In the genomic region with DNA sequence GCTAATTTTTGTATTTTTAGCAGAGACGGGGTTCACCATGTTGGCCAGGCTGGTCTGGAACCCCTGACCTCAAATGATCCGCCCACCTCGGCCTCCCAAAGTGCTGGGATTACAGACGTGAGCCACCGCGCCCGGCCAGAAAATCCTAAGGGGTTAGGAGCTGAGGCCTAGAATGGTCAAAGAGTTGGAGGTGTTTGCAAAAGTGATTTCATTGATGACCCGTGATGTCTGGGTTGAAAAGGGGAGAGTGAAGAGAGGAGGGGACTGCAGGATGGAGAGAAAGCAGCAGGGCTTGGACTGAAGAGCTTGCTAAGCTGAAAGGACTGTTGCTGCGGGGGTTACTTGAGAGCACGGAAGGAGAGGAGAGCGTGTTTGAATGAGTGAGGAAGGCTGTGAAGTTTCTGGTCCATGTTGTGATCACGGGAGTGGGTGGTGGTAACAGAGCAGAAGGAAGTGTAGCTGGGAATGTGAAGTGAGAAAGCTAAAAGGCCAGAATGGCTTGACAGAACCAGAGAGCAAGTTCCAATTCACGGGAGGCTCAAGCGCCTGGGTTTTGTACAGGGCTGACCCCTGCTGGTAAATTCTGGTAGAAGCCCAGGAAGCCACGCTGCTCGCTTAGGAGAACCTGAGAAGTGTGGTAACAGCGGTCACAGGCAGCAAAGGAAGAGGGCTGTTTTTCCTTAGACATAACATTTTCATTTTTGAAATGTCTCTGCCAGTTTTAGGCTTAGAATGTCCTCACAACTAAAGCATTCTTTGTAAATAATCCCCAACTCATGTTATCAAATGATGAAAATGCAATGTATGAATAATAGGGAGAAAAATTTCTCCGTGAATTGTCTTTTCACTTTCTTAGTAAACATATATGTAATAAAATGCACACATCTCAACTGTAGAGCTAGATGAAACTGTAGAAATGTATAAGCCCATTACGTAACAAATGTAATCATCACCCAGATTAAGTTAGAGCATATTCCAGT, we compare ENCODE assay signal across 1 cellular context.
TF ChIP-seq lines count a peak whose summit lies in the region.

No MANE protein-coding gene starts in this region.

TF ChIP-seq in HepG2, 621 proteins besides CTCF, POLR2A, EP300 and RAD21 (continued from another document and continues in another):
- peak; percentile 69; the same call in 1 of the 2 replicates for TF ChIP-seq ZSCAN30 (CRISPR knock-in tag; IDR thresholded peaks at IDR 0.05)
- 0 out of 2 replicates have a peak, but pooled peaks have one; percentile 67 for TF ChIP-seq ZNF136 (CRISPR knock-in tag; IDR thresholded peaks at IDR 0.05; ENCODE audit: low read depth)
- TF ChIP-seq EED (CRISPR knock-in tag; IDR thresholded peaks at IDR 0.05): no peak
- no peak for TF ChIP-seq ZFYVE20 (CRISPR knock-in tag; IDR thresholded peaks at IDR 0.05; ENCODE audit: borderline replicate concordance, low read depth)
- TF ChIP-seq, protein P1, sequence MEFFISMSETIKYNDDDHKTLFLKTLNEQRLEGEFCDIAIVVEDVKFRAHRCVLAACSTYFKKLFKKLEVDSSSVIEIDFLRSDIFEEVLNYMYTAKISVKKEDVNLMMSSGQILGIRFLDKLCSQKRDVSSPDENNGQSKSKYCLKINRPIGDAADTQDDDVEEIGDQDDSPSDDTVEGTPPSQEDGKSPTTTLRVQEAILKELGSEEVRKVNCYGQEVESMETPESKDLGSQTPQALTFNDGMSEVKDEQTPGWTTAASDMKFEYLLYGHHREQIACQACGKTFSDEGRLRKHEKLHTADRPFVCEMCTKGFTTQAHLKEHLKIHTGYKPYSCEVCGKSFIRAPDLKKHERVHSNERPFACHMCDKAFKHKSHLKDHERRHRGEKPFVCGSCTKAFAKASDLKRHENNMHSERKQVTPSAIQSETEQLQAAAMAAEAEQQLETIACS (CRISPR knock-in tag; IDR thresholded peaks at IDR 0.05): no peak
- TF ChIP-seq TGIF2 (CRISPR knock-in tag; IDR thresholded peaks at IDR 0.05): peak; percentile 89
- TF ChIP-seq PAF1 (CRISPR knock-in tag; IDR thresholded peaks at IDR 0.05): no peak
- TF ChIP-seq, protein P2, sequence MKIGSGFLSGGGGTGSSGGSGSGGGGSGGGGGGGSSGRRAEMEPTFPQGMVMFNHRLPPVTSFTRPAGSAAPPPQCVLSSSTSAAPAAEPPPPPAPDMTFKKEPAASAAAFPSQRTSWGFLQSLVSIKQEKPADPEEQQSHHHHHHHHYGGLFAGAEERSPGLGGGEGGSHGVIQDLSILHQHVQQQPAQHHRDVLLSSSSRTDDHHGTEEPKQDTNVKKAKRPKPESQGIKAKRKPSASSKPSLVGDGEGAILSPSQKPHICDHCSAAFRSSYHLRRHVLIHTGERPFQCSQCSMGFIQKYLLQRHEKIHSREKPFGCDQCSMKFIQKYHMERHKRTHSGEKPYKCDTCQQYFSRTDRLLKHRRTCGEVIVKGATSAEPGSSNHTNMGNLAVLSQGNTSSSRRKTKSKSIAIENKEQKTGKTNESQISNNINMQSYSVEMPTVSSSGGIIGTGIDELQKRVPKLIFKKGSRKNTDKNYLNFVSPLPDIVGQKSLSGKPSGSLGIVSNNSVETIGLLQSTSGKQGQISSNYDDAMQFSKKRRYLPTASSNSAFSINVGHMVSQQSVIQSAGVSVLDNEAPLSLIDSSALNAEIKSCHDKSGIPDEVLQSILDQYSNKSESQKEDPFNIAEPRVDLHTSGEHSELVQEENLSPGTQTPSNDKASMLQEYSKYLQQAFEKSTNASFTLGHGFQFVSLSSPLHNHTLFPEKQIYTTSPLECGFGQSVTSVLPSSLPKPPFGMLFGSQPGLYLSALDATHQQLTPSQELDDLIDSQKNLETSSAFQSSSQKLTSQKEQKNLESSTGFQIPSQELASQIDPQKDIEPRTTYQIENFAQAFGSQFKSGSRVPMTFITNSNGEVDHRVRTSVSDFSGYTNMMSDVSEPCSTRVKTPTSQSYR (CRISPR knock-in tag; IDR thresholded peaks at IDR 0.05; ENCODE audit: borderline replicate concordance): no peak
- peak in 1 of 2 experiments; percentile 29; a peak in 1 of 4 replicates for TF ChIP-seq KLF16 (CRISPR knock-in tag; IDR thresholded peaks at IDR 0.05)
- TF ChIP-seq U2AF2 (IDR thresholded peaks at IDR 0.05; ENCODE audit: low read depth, low read length): no peak
- no peak; the same call in 1 of the 2 replicates for TF ChIP-seq HIVEP1 (CRISPR knock-in tag; IDR thresholded peaks at IDR 0.05)
- TF ChIP-seq, protein P3, sequence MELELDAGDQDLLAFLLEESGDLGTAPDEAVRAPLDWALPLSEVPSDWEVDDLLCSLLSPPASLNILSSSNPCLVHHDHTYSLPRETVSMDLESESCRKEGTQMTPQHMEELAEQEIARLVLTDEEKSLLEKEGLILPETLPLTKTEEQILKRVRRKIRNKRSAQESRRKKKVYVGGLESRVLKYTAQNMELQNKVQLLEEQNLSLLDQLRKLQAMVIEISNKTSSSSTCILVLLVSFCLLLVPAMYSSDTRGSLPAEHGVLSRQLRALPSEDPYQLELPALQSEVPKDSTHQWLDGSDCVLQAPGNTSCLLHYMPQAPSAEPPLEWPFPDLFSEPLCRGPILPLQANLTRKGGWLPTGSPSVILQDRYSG (CRISPR knock-in tag; IDR thresholded peaks at IDR 0.05): 0 out of 2 replicates have a peak, but pooled peaks have one; percentile 40
- TF ChIP-seq, protein P4, sequence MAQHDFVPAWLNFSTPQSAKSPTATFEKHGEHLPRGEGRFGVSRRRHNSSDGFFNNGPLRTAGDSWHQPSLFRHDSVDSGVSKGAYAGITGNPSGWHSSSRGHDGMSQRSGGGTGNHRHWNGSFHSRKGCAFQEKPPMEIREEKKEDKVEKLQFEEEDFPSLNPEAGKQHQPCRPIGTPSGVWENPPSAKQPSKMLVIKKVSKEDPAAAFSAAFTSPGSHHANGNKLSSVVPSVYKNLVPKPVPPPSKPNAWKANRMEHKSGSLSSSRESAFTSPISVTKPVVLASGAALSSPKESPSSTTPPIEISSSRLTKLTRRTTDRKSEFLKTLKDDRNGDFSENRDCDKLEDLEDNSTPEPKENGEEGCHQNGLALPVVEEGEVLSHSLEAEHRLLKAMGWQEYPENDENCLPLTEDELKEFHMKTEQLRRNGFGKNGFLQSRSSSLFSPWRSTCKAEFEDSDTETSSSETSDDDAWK (CRISPR knock-in tag; IDR thresholded peaks at IDR 0.05): no peak
- no peak for TF ChIP-seq ISX (CRISPR knock-in tag; conservative IDR thresholded peaks at IDR 0.05)
- TF ChIP-seq SIX1 (CRISPR knock-in tag; IDR thresholded peaks at IDR 0.05; ENCODE audit: borderline replicate concordance): peak; percentile 53; the same call in 1 of the 2 replicates
- no peak for TF ChIP-seq ZNF232 (CRISPR knock-in tag; IDR thresholded peaks at IDR 0.05; ENCODE audit: borderline replicate concordance)
- TF ChIP-seq ZNF563 (CRISPR knock-in tag; IDR thresholded peaks at IDR 0.05): no peak
- TF ChIP-seq HNRNPH1 (optimal IDR thresholded peaks at IDR 0.05; ENCODE audit: low read depth, low read length): peak; percentile 42
- TF ChIP-seq ZNF569 (CRISPR knock-in tag; IDR thresholded peaks at IDR 0.05; ENCODE audit: borderline replicate concordance): no peak
- no peak for TF ChIP-seq KLF13 (CRISPR knock-in tag; IDR thresholded peaks at IDR 0.05)
- TF ChIP-seq, protein P5, sequence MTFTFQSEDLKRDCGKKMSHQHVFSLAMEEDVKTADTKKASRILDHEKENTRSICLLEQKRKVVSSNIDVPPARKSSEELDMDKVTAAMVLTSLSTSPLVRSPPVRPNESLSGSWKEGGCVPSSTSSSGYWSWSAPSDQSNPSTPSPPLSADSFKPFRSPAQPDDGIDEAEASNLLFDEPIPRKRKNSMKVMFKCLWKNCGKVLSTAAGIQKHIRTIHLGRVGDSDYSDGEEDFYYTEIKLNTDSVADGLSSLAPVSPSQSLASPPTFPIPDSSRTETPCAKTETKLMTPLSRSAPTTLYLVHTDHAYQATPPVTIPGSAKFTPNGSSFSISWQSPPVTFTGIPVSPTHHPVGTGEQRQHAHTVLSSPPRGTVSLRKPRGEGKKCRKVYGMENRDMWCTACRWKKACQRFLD (CRISPR knock-in tag; IDR thresholded peaks at IDR 0.05; ENCODE audit: borderline replicate concordance): no peak; the same call in 1 of the 2 replicates
- TF ChIP-seq NFE2L2 (IDR thresholded peaks at IDR 0.05; ENCODE audit: low read length): no peak
- no peak for TF ChIP-seq SKI (IDR thresholded peaks at IDR 0.05; ENCODE audit: partially characterized antibody)
- TF ChIP-seq SP140L (CRISPR knock-in tag; IDR thresholded peaks at IDR 0.05; ENCODE audit: borderline replicate concordance): peak; percentile 82; the same call in 1 of the 2 replicates
- TF ChIP-seq, protein P6, sequence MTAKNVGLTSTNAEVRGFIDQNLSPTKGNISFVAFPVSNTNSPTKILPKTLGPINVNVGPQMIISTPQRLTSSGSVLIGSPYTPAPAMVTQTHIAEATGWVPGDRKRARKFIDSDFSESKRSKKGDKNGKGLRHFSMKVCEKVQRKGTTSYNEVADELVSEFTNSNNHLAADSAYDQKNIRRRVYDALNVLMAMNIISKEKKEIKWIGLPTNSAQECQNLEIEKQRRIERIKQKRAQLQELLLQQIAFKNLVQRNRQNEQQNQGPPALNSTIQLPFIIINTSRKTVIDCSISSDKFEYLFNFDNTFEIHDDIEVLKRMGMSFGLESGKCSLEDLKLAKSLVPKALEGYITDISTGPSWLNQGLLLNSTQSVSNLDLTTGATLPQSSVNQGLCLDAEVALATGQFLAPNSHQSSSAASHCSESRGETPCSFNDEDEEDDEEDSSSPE (CRISPR knock-in tag; IDR thresholded peaks at IDR 0.05): 0 out of 2 replicates have a peak, but pooled peaks have one; percentile 26
- TF ChIP-seq, protein P7, sequence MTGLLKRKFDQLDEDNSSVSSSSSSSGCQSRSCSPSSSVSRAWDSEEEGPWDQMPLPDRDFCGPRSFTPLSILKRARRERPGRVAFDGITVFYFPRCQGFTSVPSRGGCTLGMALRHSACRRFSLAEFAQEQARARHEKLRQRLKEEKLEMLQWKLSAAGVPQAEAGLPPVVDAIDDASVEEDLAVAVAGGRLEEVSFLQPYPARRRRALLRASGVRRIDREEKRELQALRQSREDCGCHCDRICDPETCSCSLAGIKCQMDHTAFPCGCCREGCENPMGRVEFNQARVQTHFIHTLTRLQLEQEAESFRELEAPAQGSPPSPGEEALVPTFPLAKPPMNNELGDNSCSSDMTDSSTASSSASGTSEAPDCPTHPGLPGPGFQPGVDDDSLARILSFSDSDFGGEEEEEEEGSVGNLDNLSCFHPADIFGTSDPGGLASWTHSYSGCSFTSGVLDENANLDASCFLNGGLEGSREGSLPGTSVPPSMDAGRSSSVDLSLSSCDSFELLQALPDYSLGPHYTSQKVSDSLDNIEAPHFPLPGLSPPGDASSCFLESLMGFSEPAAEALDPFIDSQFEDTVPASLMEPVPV (CRISPR knock-in tag; IDR thresholded peaks at IDR 0.05): no peak
- TF ChIP-seq ZNF776 (CRISPR knock-in tag; IDR thresholded peaks at IDR 0.05): no peak
- TF ChIP-seq ZFP37 (CRISPR knock-in tag; IDR thresholded peaks at IDR 0.05; ENCODE audit: borderline replicate concordance): peak; percentile 74; the same call in 1 of the 2 replicates
- peak; percentile 68 for TF ChIP-seq TBX2 (CRISPR knock-in tag; IDR thresholded peaks at IDR 0.05; ENCODE audit: borderline replicate concordance)
- TF ChIP-seq, protein P8, sequence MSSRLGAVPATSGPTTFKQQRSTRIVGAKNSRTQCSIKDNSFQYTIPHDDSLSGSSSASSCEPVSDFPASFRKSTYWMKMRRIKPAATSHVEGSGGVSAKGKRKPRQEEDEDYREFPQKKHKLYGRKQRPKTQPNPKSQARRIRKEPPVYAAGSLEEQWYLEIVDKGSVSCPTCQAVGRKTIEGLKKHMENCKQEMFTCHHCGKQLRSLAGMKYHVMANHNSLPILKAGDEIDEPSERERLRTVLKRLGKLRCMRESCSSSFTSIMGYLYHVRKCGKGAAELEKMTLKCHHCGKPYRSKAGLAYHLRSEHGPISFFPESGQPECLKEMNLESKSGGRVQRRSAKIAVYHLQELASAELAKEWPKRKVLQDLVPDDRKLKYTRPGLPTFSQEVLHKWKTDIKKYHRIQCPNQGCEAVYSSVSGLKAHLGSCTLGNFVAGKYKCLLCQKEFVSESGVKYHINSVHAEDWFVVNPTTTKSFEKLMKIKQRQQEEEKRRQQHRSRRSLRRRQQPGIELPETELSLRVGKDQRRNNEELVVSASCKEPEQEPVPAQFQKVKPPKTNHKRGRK (CRISPR knock-in tag; IDR thresholded peaks at IDR 0.05): no peak
- TF ChIP-seq, protein P9, sequence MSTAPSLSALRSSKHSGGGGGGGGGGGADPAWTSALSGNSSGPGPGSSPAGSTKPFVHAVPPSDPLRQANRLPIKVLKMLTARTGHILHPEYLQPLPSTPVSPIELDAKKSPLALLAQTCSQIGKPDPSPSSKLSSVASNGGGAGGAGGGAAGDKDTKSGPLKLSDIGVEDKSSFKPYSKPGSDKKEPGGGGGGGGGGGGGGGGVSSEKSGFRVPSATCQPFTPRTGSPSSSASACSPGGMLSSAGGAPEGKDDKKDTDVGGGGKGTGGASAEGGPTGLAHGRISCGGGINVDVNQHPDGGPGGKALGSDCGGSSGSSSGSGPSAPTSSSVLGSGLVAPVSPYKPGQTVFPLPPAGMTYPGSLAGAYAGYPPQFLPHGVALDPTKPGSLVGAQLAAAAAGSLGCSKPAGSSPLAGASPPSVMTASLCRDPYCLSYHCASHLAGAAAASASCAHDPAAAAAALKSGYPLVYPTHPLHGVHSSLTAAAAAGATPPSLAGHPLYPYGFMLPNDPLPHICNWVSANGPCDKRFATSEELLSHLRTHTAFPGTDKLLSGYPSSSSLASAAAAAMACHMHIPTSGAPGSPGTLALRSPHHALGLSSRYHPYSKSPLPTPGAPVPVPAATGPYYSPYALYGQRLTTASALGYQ (CRISPR knock-in tag; IDR thresholded peaks at IDR 0.05): no peak; the same call in 1 of the 2 replicates
- TF ChIP-seq, protein P10, sequence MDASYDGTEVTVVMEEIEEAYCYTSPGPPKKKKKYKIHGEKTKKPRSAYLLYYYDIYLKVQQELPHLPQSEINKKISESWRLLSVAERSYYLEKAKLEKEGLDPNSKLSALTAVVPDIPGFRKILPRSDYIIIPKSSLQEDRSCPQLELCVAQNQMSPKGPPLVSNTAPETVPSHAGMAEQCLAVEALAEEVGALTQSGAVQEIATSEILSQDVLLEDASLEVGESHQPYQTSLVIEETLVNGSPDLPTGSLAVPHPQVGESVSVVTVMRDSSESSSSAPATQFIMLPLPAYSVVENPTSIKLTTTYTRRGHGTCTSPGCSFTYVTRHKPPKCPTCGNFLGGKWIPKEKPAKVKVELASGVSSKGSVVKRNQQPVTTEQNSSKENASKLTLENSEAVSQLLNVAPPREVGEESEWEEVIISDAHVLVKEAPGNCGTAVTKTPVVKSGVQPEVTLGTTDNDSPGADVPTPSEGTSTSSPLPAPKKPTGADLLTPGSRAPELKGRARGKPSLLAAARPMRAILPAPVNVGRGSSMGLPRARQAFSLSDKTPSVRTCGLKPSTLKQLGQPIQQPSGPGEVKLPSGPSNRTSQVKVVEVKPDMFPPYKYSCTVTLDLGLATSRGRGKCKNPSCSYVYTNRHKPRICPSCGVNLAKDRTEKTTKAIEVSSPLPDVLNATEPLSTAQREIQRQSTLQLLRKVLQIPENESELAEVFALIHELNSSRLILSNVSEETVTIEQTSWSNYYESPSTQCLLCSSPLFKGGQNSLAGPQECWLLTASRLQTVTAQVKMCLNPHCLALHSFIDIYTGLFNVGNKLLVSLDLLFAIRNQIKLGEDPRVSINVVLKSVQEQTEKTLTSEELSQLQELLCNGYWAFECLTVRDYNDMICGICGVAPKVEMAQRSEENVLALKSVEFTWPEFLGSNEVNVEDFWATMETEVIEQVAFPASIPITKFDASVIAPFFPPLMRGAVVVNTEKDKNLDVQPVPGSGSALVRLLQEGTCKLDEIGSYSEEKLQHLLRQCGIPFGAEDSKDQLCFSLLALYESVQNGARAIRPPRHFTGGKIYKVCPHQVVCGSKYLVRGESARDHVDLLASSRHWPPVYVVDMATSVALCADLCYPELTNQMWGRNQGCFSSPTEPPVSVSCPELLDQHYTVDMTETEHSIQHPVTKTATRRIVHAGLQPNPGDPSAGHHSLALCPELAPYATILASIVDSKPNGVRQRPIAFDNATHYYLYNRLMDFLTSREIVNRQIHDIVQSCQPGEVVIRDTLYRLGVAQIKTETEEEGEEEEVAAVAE (CRISPR knock-in tag; IDR thresholded peaks at IDR 0.05; ENCODE audit: borderline replicate concordance): no peak; the same call in 1 of the 2 replicates
